Comparison of ENCODE assay signal across 8 cellular contexts in genomic region chr20:2652724-2653510, GRCh38. TPM values are rescaled to one million over a fixed set of nuclear protein-coding genes. Genes with fewer than 3 reads are reported as not detected.
DNase-seq lines count a peak whose midpoint lies in the region; ATAC-seq, FAIRE-seq and TF ChIP-seq lines count a peak whose summit lies in the region.

No MANE protein-coding gene starts in this region.

- no peak for TF ChIP-seq CTCF in WI38 (IDR thresholded peaks at IDR 0.05; ENCODE audit: low read depth, low read length)
- TF ChIP-seq CTCF in fibroblast of lung (conservative IDR thresholded peaks at IDR 0.05 in 1 of 2, IDR thresholded peaks at IDR 0.05 in 1 of 2; ENCODE audit: low read depth in 1 of 2, low read length in 2 of 2), result no peak
- no peak for TF ChIP-seq CTCF in natural killer cell (IDR thresholded peaks at IDR 0.05)

- peak overlapping the region; percentile 79 for H3K27ac ChIP-seq in fibroblast of lung (ENCODE audit: insufficient read depth, low read length)

- H3K36me3 ChIP-seq in fibroblast of lung (ENCODE audit: control insufficient read depth, insufficient read depth, low read length), result peaks cover 34% of the 10 kb centered on the region

- no peaks in the 10 kb centered on the region for H3K9me3 Mint-ChIP-seq in natural killer cell

- peak overlapping the region; percentile 97 for H3K4me3 ChIP-seq in WI38 (ENCODE audit: low read depth, low read length)
- H3K4me3 ChIP-seq in fibroblast of lung (replicated peaks in 1 of 4; ENCODE audit: control extremely low read depth in 1 of 4, insufficient read depth in 1 of 4, low read depth in 3 of 4, low read length in 4 of 4), result peak overlapping the region; percentile 74 to 100 (median 93)

- H3K27ac Mint-ChIP-seq in natural killer cell, result peak overlapping the region; percentile 69 to 79

- DNase-seq in G401 (ENCODE audit: low spot score) (peak; percentile 23), HT-29 (ENCODE audit: low spot score) (peak; percentile 18), fibroblast of lung (ENCODE audit: low read depth in 2 of 2) (no peak), natural killer cell (no peak), urothelium cell line (ENCODE audit: low spot score) (peak; percentile 56), RKO (ENCODE audit: low spot score) (no peak)

- no peaks in the 10 kb centered on the region for H3K9me3 ChIP-seq in fibroblast of lung (ENCODE audit: control insufficient read depth, insufficient read depth, low read depth, low read length)

- in situ Hi-C loops in G401 (cut with HindIII; ENCODE audit: low sequenced_read_pairs), result no loop called here

- peaks cover 42% of the 10 kb centered on the region for H3K79me2 ChIP-seq in fibroblast of lung (ENCODE audit: control insufficient read depth, insufficient read depth, low read length)

- no peaks in the 10 kb centered on the region for H3K27me3 ChIP-seq in fibroblast of lung (ENCODE audit: control insufficient read depth, insufficient read depth, low read length)

- peaks cover 16 to 33% of the 10 kb centered on the region in 2 donors for H3K4me1 Mint-ChIP-seq in natural killer cell

- peaks cover 8% of the 10 kb centered on the region for H3K4me1 ChIP-seq in fibroblast of lung (ENCODE audit: control insufficient read depth, extremely low read depth, insufficient read depth, low read length)

- peak overlapping the region; percentile 89 for H3K4me2 ChIP-seq in fibroblast of lung (ENCODE audit: extremely low read depth, insufficient read depth, low read length)

- intact Hi-C loops in natural killer cell (cut with micrococcal nuclease), result loop anchor here (1.0 kb wide), 1 partner anchor 11 kb away; the partner anchor contains the start of gene IDH3B

- no peak for FAIRE-seq in urothelium cell line (lab: Jason Lieb, UNC)

- no peaks in the 10 kb centered on the region for H3K27me3 Mint-ChIP-seq in natural killer cell (ENCODE audit: low read depth in 2 of 2)

- ATAC-seq in GM21390 (IDR thresholded peaks at IDR 0.05; ENCODE audit: unreplicated experiment) (peak; percentile 39), natural killer cell (peak; percentile 37 to 61 (median 53))

- H2AFZ ChIP-seq in fibroblast of lung (ENCODE audit: low read length), result peak overlapping the region; percentile 75

- peaks cover 11% of the 10 kb centered on the region for H3K36me3 Mint-ChIP-seq in natural killer cell

- peaks cover 4% of the 10 kb centered on the region for H4K20me1 ChIP-seq in fibroblast of lung (ENCODE audit: control insufficient read depth, extremely low read depth, insufficient read depth, low read length)

- H3K9ac ChIP-seq in fibroblast of lung (ENCODE audit: insufficient read depth, low read length), result peak overlapping the region; percentile 83

- peak overlapping the region; percentile 95 for H3K4me3 Mint-ChIP-seq in natural killer cell

RNA-seq across cellular contexts. Expression of gene NOP56, which starts 0.5 kb away (rescaled TPM):
- 249 and 340 TPM in 2 replicates for total RNA-seq in G401 (2014; rRNA removed; shearing (Covaris generic))
- 365 and 383 TPM in 2 replicates for total RNA-seq in HT-29 (2014; rRNA removed; shearing (Covaris generic))
- 114 and 117 TPM in 2 replicates for total RNA-seq in fibroblast of lung
- 108 and 180 TPM in 2 replicates for polyA plus RNA-seq in fibroblast of lung
- 87.4 and 148 TPM in 2 replicates for polyA plus RNA-seq in fibroblast of lung (2012)
- polyA minus RNA-seq in fibroblast of lung (ENCODE audit: low replicate concordance), result 145 and 164 TPM in 2 replicates
- total RNA-seq in natural killer cell, result 100 to 1,000 TPM; 169 to 216 (median 214) TPM

RNA-seq across cellular contexts. Expression of gene IDH3B, which starts 11.1 kb away (rescaled TPM):
- total RNA-seq in G401 (2014; rRNA removed; shearing (Covaris generic)), result 204 and 239 TPM in 2 replicates
- 139 and 146 TPM in 2 replicates for total RNA-seq in HT-29 (2014; rRNA removed; shearing (Covaris generic))
- 77.0 and 86.0 TPM in 2 replicates for total RNA-seq in fibroblast of lung
- 98.2 and 130 TPM in 2 replicates for polyA plus RNA-seq in fibroblast of lung
- 72.3 and 106 TPM in 2 replicates for polyA plus RNA-seq in fibroblast of lung (2012)
- polyA minus RNA-seq in fibroblast of lung (ENCODE audit: low replicate concordance), result 95.5 and 145 TPM in 2 replicates
- total RNA-seq in natural killer cell, result 100 to 1,000 TPM; 149 to 161 (median 153) TPM

RNA-seq across cellular contexts. Expression of gene EBF4, which starts 39.7 kb away (rescaled TPM):
- total RNA-seq in G401 (2014; rRNA removed; shearing (Covaris generic)), result 0.25 TPM in 1 of 2 replicates, not detected in the other
- 0.03 and 0.23 TPM in 2 replicates for total RNA-seq in HT-29 (2014; rRNA removed; shearing (Covaris generic))
- total RNA-seq in fibroblast of lung (0.99 and 2.1 TPM in 2 replicates), natural killer cell (10 to 100 TPM; 17.1 to 21.7 (median 20.4) TPM)
- 0.16 and 0.35 TPM in 2 replicates for polyA plus RNA-seq in fibroblast of lung
- 0.59 and 1.3 TPM in 2 replicates for polyA plus RNA-seq in fibroblast of lung (2012)
- 0.82 and 1.2 TPM in 2 replicates for polyA minus RNA-seq in fibroblast of lung (ENCODE audit: low replicate concordance)

Comparison
In these comparisons a context has a peak if more than half of its experiments do, and no peak if none do; other contexts are left out.
1. DNase-seq: peak in G401 (single experiment), HT-29 (single experiment) and urothelium cell line (single experiment); none in fibroblast of lung (0 of 2), natural killer cell (single experiment) and RKO (single experiment).